In the genomic region with DNA sequence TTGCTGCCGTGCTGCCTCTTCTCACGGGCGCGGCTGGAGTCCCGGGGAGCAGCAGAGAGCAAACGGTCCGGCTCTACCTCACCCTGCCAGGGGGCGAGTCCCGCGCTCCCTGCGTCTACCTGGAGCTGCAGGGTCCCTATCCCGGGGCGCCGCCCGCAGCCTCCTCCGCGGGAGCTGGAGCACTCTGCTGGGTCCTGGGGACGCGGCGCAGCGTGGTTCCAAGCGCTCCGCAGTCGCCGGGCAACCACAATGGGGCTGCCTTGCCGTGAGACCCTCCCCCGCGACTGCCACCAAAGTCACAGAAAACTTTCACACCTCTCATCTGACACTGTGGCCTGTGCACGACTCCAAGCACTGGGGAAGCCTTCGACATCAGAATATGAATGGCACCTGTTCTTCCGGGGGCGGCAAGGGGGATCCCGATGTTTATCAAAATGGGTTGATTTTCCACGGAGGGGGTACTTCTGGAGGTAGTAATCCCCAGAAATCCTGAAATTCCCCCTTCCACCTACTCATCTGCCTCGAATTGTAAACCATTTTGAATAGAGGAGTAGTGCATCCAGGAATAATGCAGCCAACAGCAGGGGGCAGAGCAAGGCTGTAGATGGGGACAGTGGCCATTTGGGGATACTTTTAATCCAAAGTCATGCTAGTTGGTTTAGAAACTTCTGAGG, we compare ENCODE assay signal across 1 cellular context.
TF ChIP-seq lines count a peak whose summit lies in the region.

Gene C12orf42, minus strand, starts transcription at position 186 of the 674 bp plus-strand sequence. CDS start 17,542 bp downstream, outside the sequence.

TF ChIP-seq in GM12878, 131 proteins besides CTCF, POLR2A, EP300 and RAD21 (continued from another document):
- TF ChIP-seq, protein P1, sequence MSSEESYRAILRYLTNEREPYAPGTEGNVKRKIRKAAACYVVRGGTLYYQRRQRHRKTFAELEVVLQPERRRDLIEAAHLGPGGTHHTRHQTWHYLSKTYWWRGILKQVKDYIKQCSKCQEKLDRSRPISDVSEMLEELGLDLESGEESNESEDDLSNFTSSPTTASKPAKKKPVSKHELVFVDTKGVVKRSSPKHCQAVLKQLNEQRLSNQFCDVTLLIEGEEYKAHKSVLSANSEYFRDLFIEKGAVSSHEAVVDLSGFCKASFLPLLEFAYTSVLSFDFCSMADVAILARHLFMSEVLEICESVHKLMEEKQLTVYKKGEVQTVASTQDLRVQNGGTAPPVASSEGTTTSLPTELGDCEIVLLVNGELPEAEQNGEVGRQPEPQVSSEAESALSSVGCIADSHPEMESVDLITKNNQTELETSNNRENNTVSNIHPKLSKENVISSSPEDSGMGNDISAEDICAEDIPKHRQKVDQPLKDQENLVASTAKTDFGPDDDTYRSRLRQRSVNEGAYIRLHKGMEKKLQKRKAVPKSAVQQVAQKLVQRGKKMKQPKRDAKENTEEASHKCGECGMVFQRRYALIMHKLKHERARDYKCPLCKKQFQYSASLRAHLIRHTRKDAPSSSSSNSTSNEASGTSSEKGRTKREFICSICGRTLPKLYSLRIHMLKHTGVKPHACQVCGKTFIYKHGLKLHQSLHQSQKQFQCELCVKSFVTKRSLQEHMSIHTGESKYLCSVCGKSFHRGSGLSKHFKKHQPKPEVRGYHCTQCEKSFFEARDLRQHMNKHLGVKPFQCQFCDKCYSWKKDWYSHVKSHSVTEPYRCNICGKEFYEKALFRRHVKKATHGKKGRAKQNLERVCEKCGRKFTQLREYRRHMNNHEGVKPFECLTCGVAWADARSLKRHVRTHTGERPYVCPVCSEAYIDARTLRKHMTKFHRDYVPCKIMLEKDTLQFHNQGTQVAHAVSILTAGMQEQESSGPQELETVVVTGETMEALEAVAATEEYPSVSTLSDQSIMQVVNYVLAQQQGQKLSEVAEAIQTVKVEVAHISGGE (CRISPR knock-in tag; IDR thresholded peaks at IDR 0.05) = no peak
- TF ChIP-seq CREB1 (IDR thresholded peaks at IDR 0.05; ENCODE audit: low read depth) (no peak), ZNF622 (IDR thresholded peaks at IDR 0.05) (no peak), HDAC2 (IDR thresholded peaks at IDR 0.05) (no peak), TCF12 (IDR thresholded peaks at IDR 0.05; ENCODE audit: low read depth, low read length) (peak; percentile 55; the same call in 1 of the 2 replicates), EZH2 (IDR thresholded peaks at IDR 0.05; ENCODE audit: borderline replicate concordance, control insufficient read depth, low read depth, low read length) (no peak), ZNF687 (IDR thresholded peaks at IDR 0.05) (peak; percentile 86), CHD1 (IDR thresholded peaks at IDR 0.05; ENCODE audit: low read depth, low read length) (0 out of 2 replicates have a peak, but pooled peaks have one; percentile 6), NBN (IDR thresholded peaks at IDR 0.05) (peak; percentile 72; the same call in 1 of the 2 replicates), MTA3 (IDR thresholded peaks at IDR 0.05; ENCODE audit: borderline replicate concordance, low read length) (no peak), CEBPB (IDR thresholded peaks at IDR 0.05; ENCODE audit: borderline replicate concordance in 1 of 2, low read depth in 2 of 2, low read length in 2 of 2) (no peak)
- TF ChIP-seq, protein P2, sequence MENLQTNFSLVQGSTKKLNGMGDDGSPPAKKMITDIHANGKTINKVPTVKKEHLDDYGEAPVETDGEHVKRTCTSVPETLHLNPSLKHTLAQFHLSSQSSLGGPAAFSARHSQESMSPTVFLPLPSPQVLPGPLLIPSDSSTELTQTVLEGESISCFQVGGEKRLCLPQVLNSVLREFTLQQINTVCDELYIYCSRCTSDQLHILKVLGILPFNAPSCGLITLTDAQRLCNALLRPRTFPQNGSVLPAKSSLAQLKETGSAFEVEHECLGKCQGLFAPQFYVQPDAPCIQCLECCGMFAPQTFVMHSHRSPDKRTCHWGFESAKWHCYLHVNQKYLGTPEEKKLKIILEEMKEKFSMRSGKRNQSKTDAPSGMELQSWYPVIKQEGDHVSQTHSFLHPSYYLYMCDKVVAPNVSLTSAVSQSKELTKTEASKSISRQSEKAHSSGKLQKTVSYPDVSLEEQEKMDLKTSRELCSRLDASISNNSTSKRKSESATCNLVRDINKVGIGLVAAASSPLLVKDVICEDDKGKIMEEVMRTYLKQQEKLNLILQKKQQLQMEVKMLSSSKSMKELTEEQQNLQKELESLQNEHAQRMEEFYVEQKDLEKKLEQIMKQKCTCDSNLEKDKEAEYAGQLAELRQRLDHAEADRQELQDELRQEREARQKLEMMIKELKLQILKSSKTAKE (IDR thresholded peaks at IDR 0.05; ENCODE audit: low read depth, poor library complexity, severe bottlenecking) = peak; percentile 81
- TF ChIP-seq, protein P3, sequence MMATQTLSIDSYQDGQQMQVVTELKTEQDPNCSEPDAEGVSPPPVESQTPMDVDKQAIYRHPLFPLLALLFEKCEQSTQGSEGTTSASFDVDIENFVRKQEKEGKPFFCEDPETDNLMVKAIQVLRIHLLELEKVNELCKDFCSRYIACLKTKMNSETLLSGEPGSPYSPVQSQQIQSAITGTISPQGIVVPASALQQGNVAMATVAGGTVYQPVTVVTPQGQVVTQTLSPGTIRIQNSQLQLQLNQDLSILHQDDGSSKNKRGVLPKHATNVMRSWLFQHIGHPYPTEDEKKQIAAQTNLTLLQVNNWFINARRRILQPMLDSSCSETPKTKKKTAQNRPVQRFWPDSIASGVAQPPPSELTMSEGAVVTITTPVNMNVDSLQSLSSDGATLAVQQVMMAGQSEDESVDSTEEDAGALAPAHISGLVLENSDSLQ (IDR thresholded peaks at IDR 0.05) = no peak; the same call in 1 of the 2 replicates
- TF ChIP-seq, protein P4, sequence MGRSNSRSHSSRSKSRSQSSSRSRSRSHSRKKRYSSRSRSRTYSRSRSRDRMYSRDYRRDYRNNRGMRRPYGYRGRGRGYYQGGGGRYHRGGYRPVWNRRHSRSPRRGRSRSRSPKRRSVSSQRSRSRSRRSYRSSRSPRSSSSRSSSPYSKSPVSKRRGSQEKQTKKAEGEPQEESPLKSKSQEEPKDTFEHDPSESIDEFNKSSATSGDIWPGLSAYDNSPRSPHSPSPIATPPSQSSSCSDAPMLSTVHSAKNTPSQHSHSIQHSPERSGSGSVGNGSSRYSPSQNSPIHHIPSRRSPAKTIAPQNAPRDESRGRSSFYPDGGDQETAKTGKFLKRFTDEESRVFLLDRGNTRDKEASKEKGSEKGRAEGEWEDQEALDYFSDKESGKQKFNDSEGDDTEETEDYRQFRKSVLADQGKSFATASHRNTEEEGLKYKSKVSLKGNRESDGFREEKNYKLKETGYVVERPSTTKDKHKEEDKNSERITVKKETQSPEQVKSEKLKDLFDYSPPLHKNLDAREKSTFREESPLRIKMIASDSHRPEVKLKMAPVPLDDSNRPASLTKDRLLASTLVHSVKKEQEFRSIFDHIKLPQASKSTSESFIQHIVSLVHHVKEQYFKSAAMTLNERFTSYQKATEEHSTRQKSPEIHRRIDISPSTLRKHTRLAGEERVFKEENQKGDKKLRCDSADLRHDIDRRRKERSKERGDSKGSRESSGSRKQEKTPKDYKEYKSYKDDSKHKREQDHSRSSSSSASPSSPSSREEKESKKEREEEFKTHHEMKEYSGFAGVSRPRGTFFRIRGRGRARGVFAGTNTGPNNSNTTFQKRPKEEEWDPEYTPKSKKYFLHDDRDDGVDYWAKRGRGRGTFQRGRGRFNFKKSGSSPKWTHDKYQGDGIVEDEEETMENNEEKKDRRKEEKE (IDR thresholded peaks at IDR 0.05) = no peak
